In the genomic region with DNA sequence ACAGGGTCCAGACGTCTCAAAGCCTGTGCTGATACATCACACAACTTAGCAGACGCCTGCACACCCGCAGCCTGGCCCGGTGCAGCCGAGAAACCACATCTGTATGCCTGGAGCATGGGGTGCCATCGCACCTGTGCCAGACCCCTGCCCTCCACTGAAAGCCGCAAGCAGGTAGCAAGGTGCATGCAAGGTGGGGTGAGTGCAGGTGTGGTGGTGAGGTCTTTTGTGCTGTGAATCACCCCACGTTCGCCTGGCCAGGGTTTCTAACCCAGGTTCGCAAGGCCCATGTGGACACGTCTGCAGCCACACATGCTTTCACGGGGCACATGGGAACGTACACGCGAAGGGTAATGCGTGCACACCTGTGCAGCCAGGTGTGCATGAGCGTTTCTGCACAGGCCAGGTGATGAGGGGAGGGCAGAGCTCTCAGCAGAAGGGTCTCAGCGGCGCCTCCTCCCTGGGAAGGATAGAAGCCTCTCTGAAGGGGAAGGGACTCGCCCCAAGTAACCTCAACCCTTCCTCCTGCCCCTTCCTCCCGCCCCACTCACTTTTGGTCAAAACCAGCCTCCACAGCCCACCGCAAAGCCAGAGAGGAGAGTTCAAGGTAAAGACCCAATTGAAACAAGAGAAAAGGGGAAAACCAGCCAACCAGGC, we compare ENCODE assay signal across 1 cellular context.
TF ChIP-seq lines count a peak whose summit lies in the region.

No MANE protein-coding gene starts in this region.

TF ChIP-seq in H1, 55 proteins besides CTCF, POLR2A, EP300 and RAD21:
- no peak for TF ChIP-seq HDAC6 (IDR thresholded peaks at IDR 0.05; ENCODE audit: low read depth, low read length)
- TF ChIP-seq CBX5 (IDR thresholded peaks at IDR 0.05; ENCODE audit: low read depth, low read length): no peak
- TF ChIP-seq CHD7 (IDR thresholded peaks at IDR 0.05; ENCODE audit: insufficient replicate concordance, low read length): no peak
- no peak for TF ChIP-seq TAF1 (IDR thresholded peaks at IDR 0.05; ENCODE audit: low read depth, low read length)
- no peak for TF ChIP-seq SIRT6 (IDR thresholded peaks at IDR 0.05; ENCODE audit: low read length)
- TF ChIP-seq POU5F1 (IDR thresholded peaks at IDR 0.05; ENCODE audit: low read depth, low read length): no peak
